35 cellular contexts compared by ENCODE assay signal in the genomic region with DNA sequence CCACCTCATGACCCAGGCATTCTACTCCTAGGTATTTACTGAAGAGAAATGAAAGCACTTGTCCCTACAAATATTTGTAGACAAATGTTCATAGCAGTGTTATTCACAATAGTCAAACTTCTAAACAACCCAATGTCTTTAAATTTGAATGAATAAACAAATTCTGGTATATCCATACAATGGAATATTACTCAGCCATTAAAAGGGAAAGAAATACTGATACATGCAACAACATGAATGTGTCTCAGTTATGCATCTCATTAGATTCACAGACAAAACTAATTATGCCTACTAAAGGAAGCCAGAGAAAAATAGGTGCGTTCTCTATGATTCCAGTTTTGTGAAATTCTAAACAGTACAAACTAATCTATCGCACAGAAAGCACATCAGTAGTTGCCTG.
"Had no signal": no experiment of that assay in that cellular context is flagged by ENCODE, and none has a peak within 500 bp of the region (broad histone marks: within the 10 kb centered on the region; RNA-seq: fewer than 3 reads in every experiment).

No MANE protein-coding gene starts in this region.

- H3K36me3 ChIP-seq: MG63 had no signal

- DNase-seq: Karpas-422, Kasumi-1, MG63, MM.1S, MV-4-11, NCI-H1048, NCI-H1092, NCI-H1092 treated with DMSO at 0.1 percent for 48 hours, NCI-H1105, NCI-H1105 treated with DMSO at 0.1 percent for 48 hours, NCI-H1417, NCI-H1417 treated with DMSO at 0.1 percent for 48 hours, NCI-H1436, NCI-H1436 treated with DMSO at 0.1 percent for 48 hours, NCI-H146, NCI-H1694, NCI-H1694 treated with DMSO at 0.1 percent for 48 hours, NCI-H187, NCI-H187 treated with DMSO at 0.1 percent for 48 hours, NCI-H1930, NCI-H2029, NCI-H2029 treated with DMSO at 0.1 percent for 48 hours, NCI-H2081, NCI-H2081 treated with DMSO at 0.1 percent for 48 hours, NCI-H2107, NCI-H2171, NCI-H2171 treated with DMSO at 0.1 percent for 48 hours, NCI-H2227 treated with DMSO at 0.1 percent for 48 hours, NCI-H226, NCI-H345, NCI-H446, NCI-H446 treated with DMSO at 0.1 percent for 48 hours, NCI-H510A, NCI-H510A treated with DMSO at 0.1 percent for 48 hours, NCI-H524 had no signal

- H3K9me3 ChIP-seq: MG63 had no signal

- H3K27me3 ChIP-seq: MG63 had no signal

- H3K4me3 ChIP-seq: MG63 had no signal
